Comparison of ENCODE assay signal across 36 cellular contexts in the genomic region with DNA sequence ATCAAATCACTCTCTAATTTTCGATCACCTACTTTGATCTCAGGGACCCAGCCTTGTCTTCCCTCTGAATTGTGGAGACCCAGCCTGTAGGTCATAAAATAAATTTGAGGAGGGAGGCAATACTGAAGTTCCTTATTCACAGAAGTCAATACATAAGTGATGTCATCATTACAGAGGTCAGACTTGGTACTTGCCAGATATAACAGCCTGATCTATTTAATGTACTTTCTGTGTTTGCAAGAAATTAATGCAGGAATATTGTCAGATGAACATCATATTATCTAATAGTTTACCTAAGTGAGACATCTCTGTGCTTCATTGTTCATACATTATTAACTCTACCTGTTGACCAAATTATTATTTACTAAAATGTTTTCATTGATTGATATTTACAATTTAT.
"Had no signal": no experiment of that assay in that cellular context is flagged by ENCODE, and none has a peak within 500 bp of the region (broad histone marks: within the 10 kb centered on the region; RNA-seq: fewer than 3 reads in every experiment).

No MANE protein-coding gene starts in this region.

- H3K36me3 ChIP-seq: MG63 had no signal

- H3K27me3 ChIP-seq: MG63 had no signal

- H3K4me3 ChIP-seq: MG63 had no signal

- DNase-seq: Karpas-422, Kasumi-1, MG63, MM.1S, MV-4-11, NCI-H1048, NCI-H1092, NCI-H1092 treated with DMSO at 0.1 percent for 48 hours, NCI-H1105, NCI-H1105 treated with DMSO at 0.1 percent for 48 hours, NCI-H1417, NCI-H1417 treated with DMSO at 0.1 percent for 48 hours, NCI-H1436, NCI-H1436 treated with DMSO at 0.1 percent for 48 hours, NCI-H146, NCI-H1694, NCI-H1694 treated with DMSO at 0.1 percent for 48 hours, NCI-H187, NCI-H187 treated with DMSO at 0.1 percent for 48 hours, NCI-H1930, NCI-H2029, NCI-H2029 treated with DMSO at 0.1 percent for 48 hours, NCI-H2081, NCI-H2081 treated with DMSO at 0.1 percent for 48 hours, NCI-H2107, NCI-H2171, NCI-H2171 treated with DMSO at 0.1 percent for 48 hours, NCI-H2227 treated with DMSO at 0.1 percent for 48 hours, NCI-H226, NCI-H345, NCI-H446, NCI-H446 treated with DMSO at 0.1 percent for 48 hours, NCI-H510A, NCI-H510A treated with DMSO at 0.1 percent for 48 hours, NCI-H524, NCI-H524 treated with DMSO at 0.1 percent for 48 hours had no signal

- H3K9me3 ChIP-seq: MG63 had no signal
